23 cellular contexts compared by ENCODE assay signal in genomic region chr1:76079475-76080227, GRCh38.
"Had no signal": no experiment of that assay in that cellular context is flagged by ENCODE, and none has a peak within 500 bp of the region (broad histone marks: within the 10 kb centered on the region; RNA-seq: fewer than 3 reads in every experiment).

No MANE protein-coding gene starts in this region.

- ATAC-seq: activated CD8-positive, alpha-beta T cell treated with anti-CD3 and anti-CD28 coated beads, Interleukin-2, amount 10 ng/mL, durations not matched to agents 7 days and 5 days; left lung; mucosa of descending colon; naive thymus-derived CD4-positive, alpha-beta T cell; right cardiac atrium; stimulated activated naive CD8-positive, alpha-beta T cell treated with anti-CD3 and anti-CD28 coated beads, Interleukin-15, Interleukin-2, amounts not matched to agents 100 U/mL and 50 U/mL, for 24 hours; upper lobe of right lung had no signal

- DNase-seq: activated B cell treated with CpG ODN at 0.5 μM for 24 hours; activated CD4-positive, alpha-beta T cell treated with anti-CD3 and anti-CD28 coated beads for 48 hours; activated CD8-positive, alpha-beta memory T cell treated with anti-CD3 and anti-CD28 coated beads, Interleukin-2, amount 50 U/mL, for 4 hours; activated CD8-positive, alpha-beta T cell treated with anti-CD3 and anti-CD28 coated beads, Interleukin-2, amount 10 ng/mL, durations not matched to agents 7 days and 5 days; activated gamma-delta T cell treated with Interleukin-2 at 50 U/mL for 16 hours; activated naive CD8-positive, alpha-beta T cell treated with anti-CD3 and anti-CD28 coated beads for 36 hours; activated T-cell treated with anti-CD3 and anti-CD28 coated beads, Interleukin-2, amount 50 U/mL, for 72 hours; anterior cingulate cortex; brain microvascular endothelial cell; cortex of kidney; effector CD8-positive, alpha-beta T cell; foreskin fibroblast; hippocampal formation; left lung; mammary epithelial cell; mucosa of descending colon; naive thymus-derived CD4-positive, alpha-beta T cell; posterior cingulate gyrus; right cardiac atrium; stimulated activated CD4-positive, alpha-beta T cell treated with anti-CD3 and anti-CD28 coated beads, Interleukin-4, amount 100 ng/mL, for 24 hours; stimulated activated naive CD8-positive, alpha-beta T cell treated with anti-CD3 and anti-CD28 coated beads, Interleukin-15, Interleukin-2, amounts not matched to agents 100 U/mL and 50 U/mL, for 24 hours; upper lobe of right lung had no signal

- H3K36me3 ChIP-seq: brain microvascular endothelial cell, left lung, upper lobe of right lung had no signal

- H3K4me1 ChIP-seq: upper lobe of right lung had no signal

- H3K27me3 ChIP-seq: brain microvascular endothelial cell, left lung, upper lobe of right lung had no signal

- H3K4me3 ChIP-seq: left lung, mucosa of descending colon, skin epidermis, upper lobe of right lung had no signal

- H3K9me3 ChIP-seq: left lung, mucosa of descending colon, upper lobe of right lung had no signal

- H3K27ac ChIP-seq: brain microvascular endothelial cell, left lung, skin epidermis, upper lobe of right lung had no signal
